ENCODE assay signal across 10 cellular contexts in genomic region chr9:95341262-95342011, GRCh38. TPM values are rescaled to one million over a fixed set of nuclear protein-coding genes. Genes with fewer than 3 reads are reported as not detected.
DNase-seq lines count a peak whose midpoint lies in the region; FAIRE-seq and TF ChIP-seq lines count a peak whose summit lies in the region.
"Had no signal": no experiment of that assay in that cellular context is flagged by ENCODE, and none has a peak within 500 bp of the region (broad histone marks: within the 10 kb centered on the region; RNA-seq: fewer than 3 reads in every experiment).

No MANE protein-coding gene starts in this region.

- TF ChIP-seq CTCF in Calu3 (IDR thresholded peaks at IDR 0.05; ENCODE audit: unreplicated experiment) (no peak), chondrocyte (IDR thresholded peaks at IDR 0.05) (peak; percentile 69), stomach (IDR thresholded peaks at IDR 0.05) (peak in 2 of 7 experiments; percentile 8 to 30)

- no peaks in the 10 kb centered on the region for H3K4me1 Mint-ChIP-seq in Calu3 (ENCODE audit: low read depth, unreplicated experiment)
- no peaks in the 10 kb centered on the region for H3K4me1 Mint-ChIP-seq in chondrocyte (ENCODE audit: low read depth)

- FAIRE-seq in GM19239 (lab: Jason Lieb, UNC): no peak

- H2BK120ac ChIP-seq in mesenchymal stem cell (ENCODE audit: low read depth, low read length): no peak overlapping the region

- no peak for TF ChIP-seq POLR2A in stomach (IDR thresholded peaks at IDR 0.05)

- intact Hi-C loops in Calu3 (cut with micrococcal nuclease; ENCODE audit: unreplicated experiment): no loop called here
- intact Hi-C loops in stomach (cut with DNase I; ENCODE audit: low total_unique reads): no loop called here

- H3K9me3 Mint-ChIP-seq in Calu3 (ENCODE audit: low read depth, unreplicated experiment) (no peaks in the 10 kb centered on the region), chondrocyte (ENCODE audit: low read depth) (no peaks in the 10 kb centered on the region)

- no peak overlapping the region for H2AK5ac ChIP-seq in mesenchymal stem cell (ENCODE audit: low read length, severe bottlenecking)

- no peak overlapping the region for H2BK15ac ChIP-seq in mesenchymal stem cell (ENCODE audit: low read depth, poor library complexity, severe bottlenecking)

- H4K91ac ChIP-seq in mesenchymal stem cell (ENCODE audit: low read length): no peak overlapping the region

- H2AFZ ChIP-seq in mesenchymal stem cell (ENCODE audit: low read depth, low read length): no peak overlapping the region

- BruUV-seq in Calu3 (replicated peaks; lab: Mats Ljungman, UMichigan): no TSS peak

- H3K4ac ChIP-seq in mesenchymal stem cell (ENCODE audit: low read depth in 1 of 2, low read length in 2 of 2): no peak overlapping the region

- H3K27me3 ChIP-seq in mesenchymal stem cell (ENCODE audit: control insufficient read depth in 1 of 2, insufficient read depth in 1 of 2, low read length in 2 of 2): peaks cover 0 to 5% of the 10 kb centered on the region in 2 experiments
- H3K27me3 ChIP-seq in stomach: no peaks in the 10 kb centered on the region

- H3K79me1 ChIP-seq in mesenchymal stem cell (replicated peaks; ENCODE audit: low read length, poor library complexity, severe bottlenecking): no peaks in the 10 kb centered on the region

- TF ChIP-seq EP300 in stomach (IDR thresholded peaks at IDR 0.05): no peak

- no peak overlapping the region for H4K8ac ChIP-seq in mesenchymal stem cell (ENCODE audit: low read length)

- no peak overlapping the region for H3K9ac ChIP-seq in mesenchymal stem cell (ENCODE audit: low read length)

- WGBS in mesenchymal stem cell: 95% methylated on average over 3 of the region's 5 CpGs
- WGBS in stomach, 5 donors: 53 to 68% (median 61%) methylated on average over 5 of the region's 5 CpGs

- DNase-seq in Calu3 (peak; percentile 24), M059J (ENCODE audit: low read depth) (peak; percentile 34), chondrocyte (ENCODE audit: low spot score) (no peak), mesenchymal stem cell (peak; percentile 31), GM19239 (ENCODE audit: insufficient read length, low spot score) (no peak), NCI-H345 treated with DMSO at 0.1 percent for 48 hours (lab: John Stamatoyannopoulos, UW; ENCODE audit: unreplicated experiment) (no peak), NCI-H345 (lab: John Stamatoyannopoulos, UW) (no peak), stomach (no peak)
- DNase-seq: T-helper 2 cell had no signal

- H3K4me2 ChIP-seq in mesenchymal stem cell (ENCODE audit: low read length, poor library complexity, severe bottlenecking): no peak overlapping the region

- H3K27ac ChIP-seq in mesenchymal stem cell (ENCODE audit: low read length, poor library complexity, severe bottlenecking) (no peak overlapping the region), stomach (no peak overlapping the region)

- H3K4me1 ChIP-seq in mesenchymal stem cell (ENCODE audit: control insufficient read depth, insufficient read depth, low read depth, low read length) (no peaks in the 10 kb centered on the region), stomach (no peaks in the 10 kb centered on the region)

- H3K18ac ChIP-seq in mesenchymal stem cell (ENCODE audit: low read depth in 1 of 2, low read length in 2 of 2): no peak overlapping the region

- H3K4me3 Mint-ChIP-seq in Calu3 (ENCODE audit: low read depth, unreplicated experiment) (no peak overlapping the region), chondrocyte (ENCODE audit: unreplicated experiment) (no peak overlapping the region)

- no peak overlapping the region for H3K27ac Mint-ChIP-seq in Calu3 (ENCODE audit: unreplicated experiment)
- no peak overlapping the region for H3K27ac Mint-ChIP-seq in chondrocyte (ENCODE audit: unreplicated experiment)
- H3K27ac Mint-ChIP-seq: progenitor cell of endocrine pancreas had no signal

- no peak overlapping the region for H2BK5ac ChIP-seq in mesenchymal stem cell (ENCODE audit: low read depth, low read length, poor library complexity, severe bottlenecking)

- H3K23ac ChIP-seq in mesenchymal stem cell (ENCODE audit: low read length in 2 of 2): no peak overlapping the region

- no peaks in the 10 kb centered on the region for H3K36me3 Mint-ChIP-seq in Calu3 (ENCODE audit: insufficient read depth, unreplicated experiment)
- no peaks in the 10 kb centered on the region for H3K36me3 Mint-ChIP-seq in chondrocyte (ENCODE audit: low read depth)

- no peak overlapping the region for H3K14ac ChIP-seq in mesenchymal stem cell (ENCODE audit: low read length in 2 of 2)

- H3K27me3 Mint-ChIP-seq in Calu3 (ENCODE audit: unreplicated experiment) (peaks cover 10% of the 10 kb centered on the region), chondrocyte (ENCODE audit: low read depth) (peaks cover 7% of the 10 kb centered on the region)

- CTCF ChIA-PET in Calu3 (lab: Charles Lee): no interaction called here

- H3K9me3 ChIP-seq in mesenchymal stem cell (ENCODE audit: control insufficient read depth, low read length) (peaks cover 5% of the 10 kb centered on the region), stomach (peaks cover 0 to 6% (median 0%) of the 10 kb centered on the region in 4 donors)

- no peak overlapping the region for H2BK12ac ChIP-seq in mesenchymal stem cell (ENCODE audit: low read length in 2 of 2)

- H3K4me3 ChIP-seq in mesenchymal stem cell (ENCODE audit: insufficient read depth in 1 of 2, low read depth in 1 of 2, low read length in 2 of 2) (no peak overlapping the region), stomach (no peak overlapping the region)

- H3K36me3 ChIP-seq in mesenchymal stem cell (ENCODE audit: control insufficient read depth in 1 of 2, insufficient read depth in 2 of 2, low read depth in 1 of 2, low read length in 2 of 2) (no peaks in the 10 kb centered on the region), stomach (no peaks in the 10 kb centered on the region)

RNA-seq across cellular contexts. Expression of gene FANCC, which starts 23.9 kb away (rescaled TPM):
- 10.1 and 14.5 TPM in 2 replicates for total RNA-seq in Calu3 (2022)
- 16.5 and 20.5 TPM in 2 replicates for total RNA-seq in M059J (2014; rRNA removed; shearing (Covaris generic))
- 9.3 to 14.7 TPM (median 10.3 TPM) in 3 replicates for total RNA-seq in chondrocyte
- 4.8 TPM for polyA plus RNA-seq in mesenchymal stem cell (2013, experiment 1 of 2)
- polyA plus RNA-seq in mesenchymal stem cell (2013, experiment 2 of 2): 4.6 TPM
- 10 to 100 TPM in 3 of 5 donors, 1 to 10 TPM in 2; 6.2 to 24.5 (median 17.4) TPM for total RNA-seq in stomach
- 1 to 10 TPM; 3.1 to 6.0 (median 4.0) TPM for polyA plus RNA-seq in stomach

Comparison
In these comparisons a context has a peak if more than half of its experiments do, and no peak if none do; other contexts are left out.
1. DNase-seq: peak in Calu3 (single experiment), M059J (single experiment) and mesenchymal stem cell (single experiment); none in chondrocyte (single experiment), GM19239 (single experiment), NCI-H345 treated with DMSO at 0.1 percent for 48 hours (single experiment), NCI-H345 (single experiment) and stomach (single experiment).